ENCODE assay signal across 8 cellular contexts in the genomic region with DNA sequence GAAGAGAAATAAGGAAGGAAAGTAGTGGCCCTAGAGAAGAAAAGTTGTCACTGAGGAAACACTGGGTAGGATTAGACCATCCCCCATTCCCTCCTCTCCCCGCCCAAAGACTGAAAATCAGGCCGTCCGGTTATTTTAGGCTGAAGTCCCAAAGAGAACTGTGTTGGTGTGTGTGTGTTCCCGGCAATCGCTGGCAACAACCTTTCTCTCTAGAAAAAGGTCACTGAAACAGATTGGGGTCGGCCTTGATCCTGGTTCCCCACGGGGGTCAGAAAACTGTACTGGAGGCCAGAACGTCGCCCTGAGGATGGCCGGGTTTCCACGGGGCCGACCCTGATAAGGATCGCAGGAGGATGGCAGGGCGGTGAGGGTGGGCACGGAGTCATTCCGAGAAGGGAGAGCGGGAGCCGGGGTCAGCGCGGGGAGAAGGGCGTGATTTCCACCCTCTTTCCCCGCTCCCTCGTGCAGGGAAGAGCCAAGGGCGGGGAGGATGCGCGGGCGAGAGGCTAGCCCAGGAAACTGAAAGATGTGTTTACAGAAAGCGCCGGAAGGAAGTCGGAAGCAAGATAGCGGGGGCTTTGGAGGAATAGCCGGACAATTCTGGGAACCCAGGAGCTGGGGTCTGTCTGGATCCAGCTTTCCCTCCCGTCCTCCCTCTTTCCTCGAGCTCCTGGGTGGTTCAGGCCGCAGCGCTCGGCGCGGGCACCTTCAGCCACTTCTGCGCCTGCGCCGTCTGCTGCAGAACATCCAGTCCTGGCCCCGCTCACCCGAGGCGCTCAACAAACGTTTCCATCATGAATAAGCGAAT. TPM values are rescaled to one million over a fixed set of nuclear protein-coding genes. Genes with fewer than 3 reads are reported as not detected.
DNase-seq lines count a peak whose midpoint lies in the region; ATAC-seq and TF ChIP-seq lines count a peak whose summit lies in the region.

No MANE protein-coding gene starts in this region.

- POLR2A ChIA-PET in naive thymus-derived CD8-positive, alpha-beta T cell (lab: Charles Lee) = no interaction called here

- peak; percentile 93 for ATAC-seq in activated CD8-positive, alpha-beta memory T cell treated with anti-CD3 and anti-CD28 coated beads, Interleukin-2, amount 10 ng/mL, durations not matched to agents 7 days and 5 days
- ATAC-seq in naive thymus-derived CD8-positive, alpha-beta T cell = peak; percentile 86 to 95
- ATAC-seq in GM19324 (IDR thresholded peaks at IDR 0.05; ENCODE audit: low FRiP score, unreplicated experiment) = no peak

- H3K9me3 Mint-ChIP-seq in activated CD8-positive, alpha-beta memory T cell treated with anti-CD3 and anti-CD28 coated beads, Interleukin-2, amount 10 ng/mL, durations not matched to agents 7 days and 5 days (ENCODE audit: low read depth) = peaks cover 2% of the 10 kb centered on the region
- H3K9me3 Mint-ChIP-seq in naive thymus-derived CD8-positive, alpha-beta T cell = no peaks in the 10 kb centered on the region

- H3K4me1 Mint-ChIP-seq in activated CD8-positive, alpha-beta memory T cell treated with anti-CD3 and anti-CD28 coated beads, Interleukin-2, amount 10 ng/mL, durations not matched to agents 7 days and 5 days = peaks cover 18% of the 10 kb centered on the region
- peaks cover 3 to 20% (median 17%) of the 10 kb centered on the region in 4 donors for H3K4me1 Mint-ChIP-seq in naive thymus-derived CD8-positive, alpha-beta T cell

- peak overlapping the region; percentile 85 for H3K27ac Mint-ChIP-seq in activated CD8-positive, alpha-beta memory T cell treated with anti-CD3 and anti-CD28 coated beads, Interleukin-2, amount 10 ng/mL, durations not matched to agents 7 days and 5 days
- H3K27ac Mint-ChIP-seq in naive thymus-derived CD8-positive, alpha-beta T cell = peak overlapping the region; percentile 80 to 97 (median 96)

- H3K36me3 Mint-ChIP-seq in activated CD8-positive, alpha-beta memory T cell treated with anti-CD3 and anti-CD28 coated beads, Interleukin-2, amount 10 ng/mL, durations not matched to agents 7 days and 5 days = peaks cover 2% of the 10 kb centered on the region
- H3K36me3 Mint-ChIP-seq in naive thymus-derived CD8-positive, alpha-beta T cell = no peaks in the 10 kb centered on the region

- DNase-seq in GM13977 (ENCODE audit: low spot score) = peak; percentile 73
- peak; percentile 71 for DNase-seq in LoVo (ENCODE audit: low spot score)
- DNase-seq in activated CD8-positive, alpha-beta memory T cell treated with anti-CD3 and anti-CD28 coated beads, Interleukin-2, amount 10 ng/mL, durations not matched to agents 7 days and 5 days = peak; percentile 75
- peak; percentile 26 to 77 (median 54) for DNase-seq in naive thymus-derived CD8-positive, alpha-beta T cell
- DNase-seq in stimulated activated naive CD4-positive, alpha-beta T cell treated with Interleukin-2 at 50 U/mL for 16 hours (lab: John Stamatoyannopoulos, UW) = peak; percentile 60
- no peak for DNase-seq in D341Med (ENCODE audit: low spot score)

- H3K36me3 ChIP-seq in endocrine pancreas (ENCODE audit: control insufficient read depth, insufficient read depth, low read length) = no peaks in the 10 kb centered on the region

- TF ChIP-seq CTCF in GM13977 (IDR thresholded peaks at IDR 0.05; ENCODE audit: extremely low read depth, insufficient read depth, missing control alignments) = no peak

- no peaks in the 10 kb centered on the region for H3K27me3 Mint-ChIP-seq in activated CD8-positive, alpha-beta memory T cell treated with anti-CD3 and anti-CD28 coated beads, Interleukin-2, amount 10 ng/mL, durations not matched to agents 7 days and 5 days
- no peaks in the 10 kb centered on the region for H3K27me3 Mint-ChIP-seq in naive thymus-derived CD8-positive, alpha-beta T cell

- peak overlapping the region; percentile 75 for H3K4me3 Mint-ChIP-seq in activated CD8-positive, alpha-beta memory T cell treated with anti-CD3 and anti-CD28 coated beads, Interleukin-2, amount 10 ng/mL, durations not matched to agents 7 days and 5 days
- peak overlapping the region; percentile 88 to 98 (median 91) for H3K4me3 Mint-ChIP-seq in naive thymus-derived CD8-positive, alpha-beta T cell

- H3K27me3 ChIP-seq in endocrine pancreas (ENCODE audit: control insufficient read depth, insufficient read depth, low read length) = no peaks in the 10 kb centered on the region

- H3K9ac ChIP-seq in endocrine pancreas (ENCODE audit: control insufficient read depth, insufficient read depth, low read length) = peak overlapping the region; percentile 25

- no peaks in the 10 kb centered on the region for H3K9me3 ChIP-seq in endocrine pancreas (ENCODE audit: control insufficient read depth, low read length)

- H3K4me1 ChIP-seq in endocrine pancreas (ENCODE audit: control insufficient read depth, insufficient read depth, low read length) = no peaks in the 10 kb centered on the region

- in situ Hi-C loops in GM13977 (cut with MboI; ENCODE audit: low pct_unique_long_range_greater_than_20kb, low sequenced_read_pairs, unreplicated experiment) = no loop called here

- peak overlapping the region; percentile 11 for H3K4me3 ChIP-seq in endocrine pancreas (ENCODE audit: control insufficient read depth, insufficient read depth, low read length)

- CTCF ChIA-PET in activated CD8-positive, alpha-beta memory T cell treated with anti-CD3 and anti-CD28 coated beads, Interleukin-2, amount 10 ng/mL, durations not matched to agents 7 days and 5 days (lab: Charles Lee) = interaction anchor here (1.4 kb wide), 1 partner anchor 12 kb away, joined by 3 read pairs; no protein-coding TSS in a partner anchor

RNA-seq across cellular contexts. Expression of a gene that starts 25.3 kb away (rescaled TPM):
- total RNA-seq in activated CD8-positive, alpha-beta memory T cell treated with anti-CD3 and anti-CD28 coated beads, Interleukin-2, amount 10 ng/mL, durations not matched to agents 7 days and 5 days = 10 to 100 TPM; 34.5 to 43.3 TPM
- 10 to 100 TPM; 22.6 to 26.0 TPM for total RNA-seq in naive thymus-derived CD8-positive, alpha-beta T cell
- 10 to 100 TPM; 10.0 to 11.8 (median 11.2) TPM for polyA plus RNA-seq in naive thymus-derived CD8-positive, alpha-beta T cell
